ENCODE assay signal across 9 cellular contexts in genomic region chr4:164977243-164978164, GRCh38. TPM values are rescaled to one million over a fixed set of nuclear protein-coding genes. Genes with fewer than 3 reads are reported as not detected.
DNase-seq lines count a peak whose midpoint lies in the region; ATAC-seq and TF ChIP-seq lines count a peak whose summit lies in the region.
"Had no signal": no experiment of that assay in that cellular context is flagged by ENCODE, and none has a peak within 500 bp of the region (broad histone marks: within the 10 kb centered on the region; RNA-seq: fewer than 3 reads in every experiment).

Gene TRIM61 (minus strand): TSS chr4:164977657. CDS start chr4:164970002, 7,655 bp downstream.

- WGBS in heart left ventricle, 4 donors, result 11 to 17% (median 14%) methylated on average over 18 to 27 of the region's 27 CpGs

- no peaks in the 10 kb centered on the region for H3K9me3 ChIP-seq in heart left ventricle

- DNase-seq in AG20443 (ENCODE audit: low spot score), result peak; percentile 52
- peak in 70 of 76 experiments; percentile 1 to 67 (median 36) for DNase-seq in HUDEP-2 (lab: John Stamatoyannopoulos, UW; ENCODE audit: unreplicated experiment in 76 of 76)
- peak; percentile 72 for DNase-seq in activated effector memory CD4-positive, alpha-beta T cell treated with anti-CD3 and anti-CD28 coated beads, Interleukin-2, amount 50 U/mL, for 16 hours
- peak; percentile 59 to 83 (median 73) for DNase-seq in heart left ventricle
- DNase-seq in left lobe of liver (ENCODE audit: low spot score), result no peak
- DNase-seq in NCI-H526 (lab: John Stamatoyannopoulos, UW), result no peak

- peaks cover 0 to 14% (median 0%) of the 10 kb centered on the region in 12 donors for H3K4me1 ChIP-seq in heart left ventricle

- peaks cover 0 to 18% (median 7%) of the 10 kb centered on the region in 9 donors for H3K36me3 ChIP-seq in heart left ventricle

- H3K4me3 ChIP-seq in heart left ventricle, result peak within 1 kb of the TSS; percentile 31 to 78 (median 69)
- peak within 1 kb of the TSS; percentile 10 to 34 (median 23) for H3K4me3 ChIP-seq in skin epidermis

- no peak for TF ChIP-seq POLR2A in heart left ventricle (IDR thresholded peaks at IDR 0.05)

- intact Hi-C loops in heart left ventricle (cut with DNase I), result no loop called here

- H3K27me3 ChIP-seq in heart left ventricle, result no peaks in the 10 kb centered on the region

- H3K27ac ChIP-seq in heart left ventricle (peak within 1 kb of the TSS in 10 of 12 donors; percentile 14 to 74 (median 47)), skin epidermis (peak within 1 kb of the TSS in 2 of 21 experiments; percentile 2 to 19)

- ATAC-seq in GM19468 (IDR thresholded peaks at IDR 0.05; ENCODE audit: extremely low read depth, unreplicated experiment), result peak; percentile 99
- peak; percentile 91 to 99 (median 98) for ATAC-seq in heart left ventricle
- no peak for ATAC-seq in left lobe of liver

- TF ChIP-seq CTCF in heart left ventricle (IDR thresholded peaks at IDR 0.05), result peak in 1 of 12 donors; percentile 19

RNA-seq across cellular contexts. Expression of gene TRIM61, which starts in this region (rescaled TPM):
- total RNA-seq in heart left ventricle (1 to 10 TPM in 7 of 9 donors, under 1 TPM in 2; 0.94 to 3.0 (median 2.1) TPM), left lobe of liver (0.15 TPM)
- 1 to 10 TPM in 1 of 2 donors, under 1 TPM in 1; 0.76 to 2.1 TPM for polyA plus RNA-seq in heart left ventricle
- total RNA-seq: Daoy had no signal

Comparison
In these comparisons a context has a peak if more than half of its experiments do, and no peak if none do; other contexts are left out.
1. DNase-seq: peak in AG20443 (single experiment), HUDEP-2 (70 of 76), activated effector memory CD4-positive, alpha-beta T cell treated with anti-CD3 and anti-CD28 coated beads, Interleukin-2, amount 50 U/mL, for 16 hours (single experiment) and heart left ventricle (5 of 5); none in left lobe of liver (single experiment) and NCI-H526 (0 of 2).